ENCODE assay signal across 24 cellular contexts in genomic region chr9:69470186-69470977, GRCh38.
A peak's percentile ranks its signal among the peaks of the same experiment; 100 is the strongest.
DNase-seq lines count a peak whose midpoint lies in the region; ATAC-seq and TF ChIP-seq lines count a peak whose summit lies in the region.
"Had no signal": no experiment of that assay in that cellular context is flagged by ENCODE, and none has a peak within 500 bp of the region (broad histone marks: within the 10 kb centered on the region; RNA-seq: fewer than 3 reads in every experiment).

No MANE protein-coding gene starts in this region.

- no peaks in the 10 kb centered on the region for H3K27me3 ChIP-seq in right atrium auricular region
- H3K27me3 ChIP-seq: MG63 had no signal

- TF ChIP-seq CTCF in right atrium auricular region (IDR thresholded peaks at IDR 0.05) (no peak), RWPE1 (conservative IDR thresholded peaks at IDR 0.05; ENCODE audit: low read depth) (no peak)

- CTCF ChIA-PET in RWPE1 (lab: Yijun Ruan, JAX), result interaction anchor here (0.6 kb wide), 1 partner anchor 145 kb away, joined by 3 read pairs; no protein-coding TSS in a partner anchor

- no peak for DNase-seq in left ventricle myocardium superior
- no peak for DNase-seq in right atrium auricular region (ENCODE audit: low spot score)
- DNase-seq in kidney tubule cell (ENCODE audit: low spot score), result peak; percentile 10
- DNase-seq in renal cortical epithelial cell (ENCODE audit: low read depth), result peak; percentile 83
- DNase-seq in RWPE1 (ENCODE audit: low spot score), result no peak
- DNase-seq in KG1 (lab: John Stamatoyannopoulos, UW), result no peak
- no peak for DNase-seq in stimulated activated naive CD4-positive, alpha-beta T cell treated with Interleukin-2 at 50 U/mL for 16 hours (lab: John Stamatoyannopoulos, UW)
- DNase-seq: activated B cell treated with CpG ODN at 0.5 μM for 24 hours; activated CD4-positive, alpha-beta memory T cell treated with anti-CD3 and anti-CD28 coated beads for 36 hours; activated gamma-delta T cell; activated naive CD8-positive, alpha-beta T cell treated with anti-CD3 and anti-CD28 coated beads, Interleukin-2, amount 50 U/mL, for 24 hours; activated T-cell treated with anti-CD3 and anti-CD28 coated beads for 4 hours; cortex of kidney; endodermal cell; H9; MG63; natural killer cell; NCI-H1417 treated with DMSO at 0.1 percent for 48 hours; RPMI8226; stimulated activated CD4-positive, alpha-beta T cell treated with anti-CD3 and anti-CD28 coated beads, Interleukin-1b, Interleukin-23, amount 100 ng/mL, for 48 hours had no signal

- peaks cover 0 to 11% of the 10 kb centered on the region in 2 donors for H3K4me1 ChIP-seq in right atrium auricular region
- H3K4me1 ChIP-seq: parathyroid adenoma had no signal

- intact Hi-C loops in left ventricle myocardium superior (cut with micrococcal nuclease), result no loop called here

- POLR2A ChIA-PET in RWPE1 (lab: Yijun Ruan, JAX; ENCODE audit: low non-redundant PET), result no interaction called here

- no peaks in the 10 kb centered on the region for H3K36me3 ChIP-seq in right atrium auricular region
- H3K36me3 ChIP-seq: MG63 had no signal

- no peak overlapping the region for H3K4me3 ChIP-seq in right atrium auricular region
- H3K4me3 ChIP-seq: MG63 had no signal

- peak; percentile 41 for ATAC-seq in left ventricle myocardium superior
- ATAC-seq in GM18858 (IDR thresholded peaks at IDR 0.05; ENCODE audit: unreplicated experiment), result no peak
- ATAC-seq: activated naive CD8-positive, alpha-beta T cell treated with anti-CD3 and anti-CD28 coated beads, Interleukin-2, amount 50 U/mL, for 24 hours; natural killer cell; SK-N-SH treated with all-trans-retinoic acid at 6 μM for 48 hours; stimulated activated memory B cell treated with anti-CD40 and anti-IgM and Interleukin-4, amounts not matched to agents 10 μg/mL and 1 μg/mL and 100 μg/mL, for 72 hours had no signal

- H3K9me3 ChIP-seq in right atrium auricular region, result no peaks in the 10 kb centered on the region
- H3K9me3 ChIP-seq: MG63 had no signal

- H3K27ac ChIP-seq in right atrium auricular region (no peak overlapping the region), RWPE1 (no peak overlapping the region)
- H3K27ac ChIP-seq: parathyroid adenoma had no signal

Comparison
In these comparisons a context has a peak if more than half of its experiments do, and no peak if none do; other contexts are left out.
1. DNase-seq: peak in kidney tubule cell (single experiment) and renal cortical epithelial cell (single experiment); none in left ventricle myocardium superior (single experiment), right atrium auricular region (single experiment), RWPE1 (single experiment), KG1 (single experiment) and stimulated activated naive CD4-positive, alpha-beta T cell treated with Interleukin-2 at 50 U/mL for 16 hours (single experiment).